In the genomic region with DNA sequence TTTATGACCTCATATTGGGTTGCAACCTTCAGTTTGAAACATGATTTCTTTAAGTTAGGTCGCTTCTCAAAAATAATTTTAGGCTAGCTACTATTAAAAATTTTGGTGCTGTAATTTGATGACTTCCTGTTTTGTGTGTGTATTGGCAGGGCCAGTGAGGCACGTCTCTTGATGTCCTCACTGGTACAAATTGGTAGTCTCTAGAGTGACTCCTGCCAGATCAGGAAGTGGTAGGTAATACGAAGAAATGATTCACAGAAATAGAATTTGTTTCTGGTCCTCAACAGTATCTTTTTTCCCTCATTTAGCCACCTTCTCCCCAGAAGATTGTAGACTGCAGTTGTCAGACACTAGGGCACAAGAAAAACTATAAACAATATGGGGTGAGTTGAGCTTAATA, we compare ENCODE assay signal across 17 cellular contexts.
A peak's percentile ranks its signal among the peaks of the same experiment; 100 is the strongest.
DNase-seq lines count a peak whose midpoint lies in the region; ATAC-seq and TF ChIP-seq lines count a peak whose summit lies in the region.
"Had no signal": no experiment of that assay in that cellular context is flagged by ENCODE, and none has a peak within 500 bp of the region (broad histone marks: within the 10 kb centered on the region; RNA-seq: fewer than 3 reads in every experiment).

No MANE protein-coding gene starts in this region.

- H3K9me3 ChIP-seq in CD8-positive, alpha-beta T cell (ENCODE audit: low read length), result no peaks in the 10 kb centered on the region
- no peaks in the 10 kb centered on the region for H3K9me3 ChIP-seq in PC-3 (ENCODE audit: low read length)
- H3K9me3 ChIP-seq in neural progenitor cell (ENCODE audit: low read depth), result no peaks in the 10 kb centered on the region
- H3K9me3 ChIP-seq in mucosa of descending colon, result no peaks in the 10 kb centered on the region
- H3K9me3 ChIP-seq: prostate gland had no signal

- H3K79me2 ChIP-seq in PC-3 (ENCODE audit: low read length), result no peaks in the 10 kb centered on the region
- H3K79me2 ChIP-seq in neural progenitor cell (ENCODE audit: low read depth), result no peaks in the 10 kb centered on the region

- BruUV-seq in PC-3 (replicated peaks; lab: Mats Ljungman, UMichigan), result no TSS peak

- POLR2A ChIA-PET in CD8-positive, alpha-beta T cell (lab: Charles Lee), result no interaction called here
- POLR2A ChIA-PET in PC-3 (lab: Charles Lee; ENCODE audit: unreplicated experiment), result interaction anchor here (0.5 kb wide), 1 partner anchor 101 kb away, joined by 5 read pairs; no protein-coding TSS in a partner anchor

- H4K20me1 ChIP-seq in PC-3 (ENCODE audit: low read length) (no peaks in the 10 kb centered on the region), neural progenitor cell (ENCODE audit: low read depth) (no peaks in the 10 kb centered on the region)

- no peak overlapping the region for H3K4me3 Mint-ChIP-seq in CD8-positive, alpha-beta T cell
- H3K4me3 Mint-ChIP-seq in neural progenitor cell, result no peak overlapping the region
- H3K4me3 Mint-ChIP-seq: CD14-positive monocyte had no signal

- ATAC-seq in CD8-positive, alpha-beta T cell, result no peak
- peak; percentile 84 for ATAC-seq in PC-3
- no peak for ATAC-seq in mucosa of descending colon
- ATAC-seq: Right ventricle myocardium inferior had no signal

- CTCF ChIA-PET in CD8-positive, alpha-beta T cell (lab: Charles Lee), result no interaction called here
- CTCF ChIA-PET in PC-3 (lab: Charles Lee), result no interaction called here

- DNase-seq in CD8-positive, alpha-beta T cell, result no peak
- DNase-seq in HT1080 (ENCODE audit: low read depth) (peak; percentile 76), PC-3 (peak; percentile 67), epithelial cell of esophagus (ENCODE audit: low read depth) (peak; percentile 48), foreskin melanocyte (no peak), NCI-H2196 treated with DMSO at 0.1 percent for 48 hours (lab: John Stamatoyannopoulos, UW; ENCODE audit: unreplicated experiment) (no peak), neural progenitor cell (ENCODE audit: low spot score) (no peak), mucosa of descending colon (no peak)
- DNase-seq: activated CD4-positive, CD25-positive, alpha-beta regulatory T cell; erythroblast; midbrain; NCI-H2171 treated with DMSO at 0.1 percent for 48 hours; stimulated activated CD4-positive, alpha-beta T cell treated with anti-CD3 and anti-CD28 coated beads, Interleukin-4, amount 100 ng/mL, for 4 hours had no signal

- TF ChIP-seq CTCF in CD8-positive, alpha-beta T cell (IDR thresholded peaks at IDR 0.05), result no peak
- no peak for TF ChIP-seq CTCF in PC-3 (conservative IDR thresholded peaks at IDR 0.05; ENCODE audit: low read depth, low read length)
- no peak for TF ChIP-seq CTCF in epithelial cell of esophagus (IDR thresholded peaks at IDR 0.05; ENCODE audit: insufficient read depth, low read depth, low read length, missing control alignments)
- no peak for TF ChIP-seq CTCF in neural progenitor cell (IDR thresholded peaks at IDR 0.05)
- TF ChIP-seq CTCF in mucosa of descending colon (IDR thresholded peaks at IDR 0.05), result no peak

- peaks cover 18% of the 10 kb centered on the region for H3K4me1 Mint-ChIP-seq in CD8-positive, alpha-beta T cell (ENCODE audit: low read depth)
- H3K4me1 Mint-ChIP-seq in neural progenitor cell, result no peaks in the 10 kb centered on the region

- peak overlapping the region; percentile 67 for H3K4me2 ChIP-seq in PC-3 (ENCODE audit: low read length)
- no peak overlapping the region for H3K4me2 ChIP-seq in neural progenitor cell

- H3K9ac ChIP-seq in PC-3 (ENCODE audit: low read length) (no peak overlapping the region), neural progenitor cell (no peak overlapping the region)

- no peaks in the 10 kb centered on the region for H3K27me3 Mint-ChIP-seq in CD8-positive, alpha-beta T cell (ENCODE audit: low read depth)
- no peaks in the 10 kb centered on the region for H3K27me3 Mint-ChIP-seq in neural progenitor cell (ENCODE audit: insufficient read depth, low read depth)

- H3K9me2 ChIP-seq in PC-3 (replicated peaks; ENCODE audit: low read length), result no peaks in the 10 kb centered on the region

- H2AFZ ChIP-seq in PC-3 (ENCODE audit: low read length) (no peak overlapping the region), neural progenitor cell (replicated peaks) (no peak overlapping the region)

- no peaks in the 10 kb centered on the region for H3K36me3 ChIP-seq in CD8-positive, alpha-beta T cell (ENCODE audit: insufficient read depth, low read length)
- H3K36me3 ChIP-seq in PC-3 (ENCODE audit: low read depth, low read length) (no peaks in the 10 kb centered on the region), neural progenitor cell (no peaks in the 10 kb centered on the region), mucosa of descending colon (ENCODE audit: low read depth) (no peaks in the 10 kb centered on the region)
- H3K36me3 ChIP-seq: cardiac muscle cell, prostate gland had no signal

- no peaks in the 10 kb centered on the region for H3F3A ChIP-seq in PC-3 (ENCODE audit: low read length, unreplicated experiment)
- H3F3A ChIP-seq in neural progenitor cell (ENCODE audit: low read depth), result no peaks in the 10 kb centered on the region

- peaks cover 25% of the 10 kb centered on the region for H3K36me3 Mint-ChIP-seq in CD8-positive, alpha-beta T cell
- H3K36me3 Mint-ChIP-seq in neural progenitor cell, result peaks cover 4% of the 10 kb centered on the region

- no peak overlapping the region for H3K27ac ChIP-seq in CD8-positive, alpha-beta T cell (ENCODE audit: low read depth, low read length)
- peak overlapping the region; percentile 16; the same call in 1 of the 2 replicates for H3K27ac ChIP-seq in PC-3 (ENCODE audit: low read length)
- no peak overlapping the region for H3K27ac ChIP-seq in neural progenitor cell
- H3K27ac ChIP-seq: cardiac muscle cell, prostate gland had no signal

- intact Hi-C loops in CD8-positive, alpha-beta T cell (cut with DNase I, micrococcal nuclease), result no loop called here
- intact Hi-C loops in PC-3 (cut with micrococcal nuclease), result loop anchor here (5.0 kb wide), 2 partner anchors 35 to 275 kb away; no protein-coding TSS in a partner anchor
- intact Hi-C loops in mucosa of descending colon (cut with DNase I, micrococcal nuclease), result no loop called here

- no peaks in the 10 kb centered on the region for H3K9me3 Mint-ChIP-seq in CD8-positive, alpha-beta T cell
- no peaks in the 10 kb centered on the region for H3K9me3 Mint-ChIP-seq in neural progenitor cell
- H3K9me3 Mint-ChIP-seq: CD14-positive monocyte had no signal

- H3K4me1 ChIP-seq in CD8-positive, alpha-beta T cell (ENCODE audit: insufficient read depth, low read length), result no peaks in the 10 kb centered on the region
- H3K4me1 ChIP-seq in PC-3 (ENCODE audit: insufficient read depth, low read length) (peaks cover 13% of the 10 kb centered on the region), neural progenitor cell (no peaks in the 10 kb centered on the region), mucosa of descending colon (ENCODE audit: low read depth) (no peaks in the 10 kb centered on the region)
- H3K4me1 ChIP-seq: prostate gland had no signal

- no peak overlapping the region for H3K4me3 ChIP-seq in CD8-positive, alpha-beta T cell (ENCODE audit: low read depth, low read length)
- no peak overlapping the region for H3K4me3 ChIP-seq in PC-3 (ENCODE audit: low read length)
- H3K4me3 ChIP-seq in epithelial cell of esophagus (ENCODE audit: low read length), result no peak overlapping the region
- no peak overlapping the region for H3K4me3 ChIP-seq in neural progenitor cell
- H3K4me3 ChIP-seq in mucosa of descending colon, result no peak overlapping the region
- H3K4me3 ChIP-seq: cardiac muscle cell, prostate gland had no signal

- H3K27me3 ChIP-seq in CD8-positive, alpha-beta T cell (ENCODE audit: insufficient read depth, low read length), result no peaks in the 10 kb centered on the region
- H3K27me3 ChIP-seq in PC-3 (ENCODE audit: low read length) (no peaks in the 10 kb centered on the region), neural progenitor cell (no peaks in the 10 kb centered on the region)
- H3K27me3 ChIP-seq: cardiac muscle cell had no signal

- H3K27ac Mint-ChIP-seq in CD8-positive, alpha-beta T cell, result peak overlapping the region; percentile 14
- H3K27ac Mint-ChIP-seq in neural progenitor cell, result no peak overlapping the region
- H3K27ac Mint-ChIP-seq: CD14-positive monocyte had no signal

Comparison
In these comparisons a context has a peak if more than half of its experiments do, and no peak if none do; other contexts are left out.
1. DNase-seq: peak in HT1080 (single experiment), PC-3 (single experiment) and epithelial cell of esophagus (single experiment); none in CD8-positive, alpha-beta T cell (0 of 7), foreskin melanocyte (single experiment), NCI-H2196 treated with DMSO at 0.1 percent for 48 hours (single experiment), neural progenitor cell (single experiment) and mucosa of descending colon (0 of 3).